ENCODE assay signal across 7 cellular contexts in the genomic region with DNA sequence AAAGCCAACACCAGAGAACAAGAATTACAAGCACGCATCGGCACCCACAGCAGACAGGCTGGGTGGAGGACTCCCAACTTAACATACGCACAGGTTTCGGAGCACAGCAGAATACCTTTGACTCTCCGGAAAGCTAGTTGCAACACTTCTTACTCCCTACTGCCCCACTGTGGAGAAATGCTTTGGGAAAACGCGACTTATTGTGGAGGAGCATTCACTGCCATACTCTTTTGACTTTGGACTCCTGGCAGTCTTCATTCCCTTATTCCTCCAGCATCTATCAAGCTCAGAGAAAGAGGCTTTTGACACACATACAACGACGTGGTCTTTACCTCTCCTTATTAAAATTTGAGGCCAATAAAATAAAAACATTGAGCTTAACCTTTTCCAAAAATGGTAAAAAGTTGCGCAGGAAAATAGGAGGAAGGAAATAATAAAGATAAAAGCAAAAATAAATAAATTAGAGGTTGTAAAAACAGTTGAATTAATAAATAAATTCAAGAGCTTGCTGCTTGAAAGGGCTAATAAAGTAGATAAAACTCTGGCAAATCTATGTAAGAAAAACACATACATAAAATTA. TPM values are rescaled to one million over a fixed set of nuclear protein-coding genes. Genes with fewer than 3 reads are reported as not detected.
A peak's percentile ranks its signal among the peaks of the same experiment; 100 is the strongest.
DNase-seq lines count a peak whose midpoint lies in the region; ATAC-seq and TF ChIP-seq lines count a peak whose summit lies in the region.

No MANE protein-coding gene starts in this region.

- TF ChIP-seq CTCF in activated CD8-positive, alpha-beta T cell treated with anti-CD3 and anti-CD28 coated beads for 36 hours (IDR thresholded peaks at IDR 0.05) = no peak
- TF ChIP-seq CTCF in fibroblast of the aortic adventitia (IDR thresholded peaks at IDR 0.05; ENCODE audit: insufficient read depth, low read length) = peak; percentile 43

- H3K27me3 Mint-ChIP-seq in activated CD8-positive, alpha-beta T cell treated with anti-CD3 and anti-CD28 coated beads for 36 hours = no peaks in the 10 kb centered on the region

- no peak overlapping the region for H3K27ac ChIP-seq in HUES48 (ENCODE audit: low read depth, low read length)

- no peaks in the 10 kb centered on the region for H3K9me3 Mint-ChIP-seq in activated CD8-positive, alpha-beta T cell treated with anti-CD3 and anti-CD28 coated beads for 36 hours

- peaks cover 4% of the 10 kb centered on the region for H3K4me1 Mint-ChIP-seq in activated CD8-positive, alpha-beta T cell treated with anti-CD3 and anti-CD28 coated beads for 36 hours (ENCODE audit: low read depth)

- POLR2A ChIA-PET in activated CD8-positive, alpha-beta T cell treated with anti-CD3 and anti-CD28 coated beads for 36 hours (lab: Charles Lee) = no interaction called here

- H3K9me3 ChIP-seq in ES-I3 (ENCODE audit: control insufficient read depth, insufficient read depth, low read length) = no peaks in the 10 kb centered on the region
- H3K9me3 ChIP-seq in HUES48 (ENCODE audit: control insufficient read depth, insufficient read depth, low read length) = no peaks in the 10 kb centered on the region
- H3K9me3 ChIP-seq in neuron (ENCODE audit: low read length) = no peaks in the 10 kb centered on the region

- H3K27me3 ChIP-seq in HUES48 (ENCODE audit: control insufficient read depth, insufficient read depth, low read length) (no peaks in the 10 kb centered on the region), neuron (ENCODE audit: insufficient read depth, low read length) (no peaks in the 10 kb centered on the region)

- H3K9ac ChIP-seq in ES-I3 (ENCODE audit: low read depth, low read length) = peak overlapping the region; percentile 65
- no peak overlapping the region for H3K9ac ChIP-seq in HUES48 (ENCODE audit: low read depth, low read length)

- no peak overlapping the region for H3K4me3 Mint-ChIP-seq in activated CD8-positive, alpha-beta T cell treated with anti-CD3 and anti-CD28 coated beads for 36 hours

- peak; percentile 42 for DNase-seq in activated CD8-positive, alpha-beta T cell treated with anti-CD3 and anti-CD28 coated beads for 36 hours
- DNase-seq in fibroblast of the aortic adventitia (ENCODE audit: low read depth) = peak; percentile 28

- H3K4me3 ChIP-seq in HUES48 (ENCODE audit: low read depth, low read length) = peak overlapping the region; percentile 59
- H3K4me3 ChIP-seq in fibroblast of the aortic adventitia (ENCODE audit: low read depth, low read length) = no peak overlapping the region
- peak overlapping the region; percentile 2 for H3K4me3 ChIP-seq in neuron (ENCODE audit: low read length)

- H3K36me3 Mint-ChIP-seq in activated CD8-positive, alpha-beta T cell treated with anti-CD3 and anti-CD28 coated beads for 36 hours (ENCODE audit: low read depth) = no peaks in the 10 kb centered on the region

- H3K36me3 ChIP-seq in ES-I3 (ENCODE audit: insufficient read depth, low read length) (no peaks in the 10 kb centered on the region), HUES48 (ENCODE audit: control insufficient read depth, insufficient read depth, low read length) (no peaks in the 10 kb centered on the region), neuron (ENCODE audit: insufficient read depth, low read length) (no peaks in the 10 kb centered on the region)

- no peaks in the 10 kb centered on the region for H3K4me1 ChIP-seq in ES-I3 (ENCODE audit: insufficient read depth, low read length)
- peaks cover 8% of the 10 kb centered on the region for H3K4me1 ChIP-seq in HUES48 (ENCODE audit: control insufficient read depth, insufficient read depth, low read length)
- H3K4me1 ChIP-seq in neuron (ENCODE audit: insufficient read depth, low read length) = no peaks in the 10 kb centered on the region

- CTCF ChIA-PET in activated CD8-positive, alpha-beta T cell treated with anti-CD3 and anti-CD28 coated beads for 36 hours (lab: Charles Lee) = interaction anchor here (0.8 to 2.5 kb wide), 13 partner anchors 9 to 371 kb away, joined by 3 to 31 read pairs (median 4); no protein-coding TSS in a partner anchor

- peak; percentile 58 for ATAC-seq in activated CD8-positive, alpha-beta T cell treated with anti-CD3 and anti-CD28 coated beads for 36 hours
- ATAC-seq in HG02840 (IDR thresholded peaks at IDR 0.05; ENCODE audit: low FRiP score, unreplicated experiment) (no peak), HG03095 (IDR thresholded peaks at IDR 0.05; ENCODE audit: unreplicated experiment) (no peak)

- intact Hi-C loops in activated CD8-positive, alpha-beta T cell treated with anti-CD3 and anti-CD28 coated beads for 36 hours (cut with micrococcal nuclease) = no loop called here

- H2AFZ ChIP-seq in neuron (ENCODE audit: low read depth, low read length) = no peak overlapping the region

- no peak overlapping the region for H3K27ac Mint-ChIP-seq in activated CD8-positive, alpha-beta T cell treated with anti-CD3 and anti-CD28 coated beads for 36 hours

RNA-seq across cellular contexts. Expression of a gene that starts 41.4 kb away (rescaled TPM):
- under 1 TPM; 0.58 to 0.63 TPM for total RNA-seq in activated CD8-positive, alpha-beta T cell treated with anti-CD3 and anti-CD28 coated beads for 36 hours
- total RNA-seq in fibroblast of the aortic adventitia (ENCODE audit: low replicate concordance) = 16.4 TPM in 1 of 2 replicates, not detected in the other
